9 cellular contexts compared by ENCODE assay signal in genomic region chr2:213920014-213920413, GRCh38.
"Had no signal": no experiment of that assay in that cellular context is flagged by ENCODE, and none has a peak within 500 bp of the region (broad histone marks: within the 10 kb centered on the region; RNA-seq: fewer than 3 reads in every experiment).

No MANE protein-coding gene starts in this region.

- H3K27ac ChIP-seq: GM23248 had no signal

- H3K9ac ChIP-seq: GM23248 had no signal

- H3K9me3 ChIP-seq: HAP-1 had no signal

- H3K4me1 ChIP-seq: HAP-1 had no signal

- DNase-seq: GM23248, GOT3, H7, IMR-90, KG1 had no signal

- H3K4me3 ChIP-seq: GM23248, HAP-1, K562 had no signal

- ATAC-seq: HCT116, K562 had no signal

- FAIRE-seq: HTR-8/SVneo, K562 had no signal

- H3K36me3 ChIP-seq: HAP-1 had no signal

- H2AFZ ChIP-seq: GM23248 had no signal
